15 cellular contexts compared by ENCODE assay signal in the genomic region with DNA sequence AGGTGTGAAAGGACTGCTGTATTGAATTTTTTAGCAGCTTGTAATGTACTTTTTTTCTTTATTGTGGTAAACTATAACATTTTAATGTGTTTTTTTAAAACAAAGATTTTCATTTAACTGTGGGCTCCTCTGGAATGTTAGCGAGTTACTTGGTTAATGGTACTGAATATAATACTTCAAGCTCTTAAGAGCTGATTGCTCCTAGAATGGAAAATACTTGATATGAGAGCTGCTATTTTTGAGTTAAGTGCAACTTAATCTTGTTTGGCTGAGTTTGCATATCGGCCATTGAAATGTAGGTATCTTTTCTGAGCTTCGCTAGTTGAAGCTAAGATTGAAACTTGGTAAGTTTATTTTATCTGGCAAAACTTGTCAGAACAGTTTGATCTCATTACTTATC. TPM values are rescaled to one million over a fixed set of nuclear protein-coding genes. Genes with fewer than 3 reads are reported as not detected.
A peak's percentile ranks its signal among the peaks of the same experiment; 100 is the strongest.
DNase-seq lines count a peak whose midpoint lies in the region; ATAC-seq lines count a peak whose summit lies in the region.
"Had no signal": no experiment of that assay in that cellular context is flagged by ENCODE, and none has a peak within 500 bp of the region (broad histone marks: within the 10 kb centered on the region; RNA-seq: fewer than 3 reads in every experiment).

No MANE protein-coding gene starts in this region.

- no peak for DNase-seq in activated naive CD4-positive, alpha-beta T cell treated with anti-CD3 and anti-CD28 coated beads, Interleukin-2, amount 10 ng/mL, durations not matched to agents 7 days and 5 days
- DNase-seq in activated naive CD4-positive, alpha-beta T cell treated with anti-CD3 and anti-CD28 coated beads, Interleukin-2, amount 50 U/mL, for 16 hours, result no peak
- DNase-seq in T-helper 17 cell, result no peak
- DNase-seq in fibroblast of peridontal ligament (ENCODE audit: extremely low read depth), result peak; percentile 18
- DNase-seq in stimulated activated effector memory CD8-positive, alpha-beta T cell treated with anti-CD3 and anti-CD28 coated beads, Interleukin-12 subunit alpha, Interleukin-12 subunit beta, amount 100 ng/mL, for 72 hours (ENCODE audit: low spot score in 2 of 2), result no peak
- DNase-seq in RKO (ENCODE audit: low spot score), result no peak
- no peak for DNase-seq in activated effector memory CD4-positive, alpha-beta T cell treated with Interleukin-2 at 50 U/mL for 16 hours
- DNase-seq: amygdala, DMS53, NCI-H1417 treated with DMSO at 0.1 percent for 48 hours, NCI-H524, T1000, transverse colon had no signal

- no peaks in the 10 kb centered on the region for H3K27me3 Mint-ChIP-seq in activated naive CD4-positive, alpha-beta T cell treated with anti-CD3 and anti-CD28 coated beads, Interleukin-2, amount 10 ng/mL, durations not matched to agents 7 days and 5 days
- H3K27me3 Mint-ChIP-seq in T-helper 17 cell, result no peaks in the 10 kb centered on the region
- H3K27me3 Mint-ChIP-seq: dendritic cell treated with granulocyte-macrophage colony-stimulating factor and Interleukin-4, amounts not matched to agents 40 ng/mL and 50 ng/mL, for 4 days had no signal

- ATAC-seq in T-helper 17 cell, result no peak
- no peak for ATAC-seq in stimulated activated effector memory CD8-positive, alpha-beta T cell treated with anti-CD3 and anti-CD28 coated beads, Interleukin-12 subunit alpha, Interleukin-12 subunit beta, amount 100 ng/mL, for 72 hours
- no peak for ATAC-seq in GM21619 (IDR thresholded peaks at IDR 0.05; ENCODE audit: unreplicated experiment)

- CTCF ChIA-PET in activated naive CD4-positive, alpha-beta T cell treated with anti-CD3 and anti-CD28 coated beads, Interleukin-2, amount 10 ng/mL, durations not matched to agents 7 days and 5 days (lab: Charles Lee), result interaction anchor here (1.0 to 3.6 kb wide), 6 partner anchors 8 to 111 kb away, joined by 3 to 20 read pairs (median 8); a partner anchor contains a TSS

- H3K4me3 Mint-ChIP-seq in activated naive CD4-positive, alpha-beta T cell treated with anti-CD3 and anti-CD28 coated beads, Interleukin-2, amount 10 ng/mL, durations not matched to agents 7 days and 5 days, result no peak overlapping the region
- H3K4me3 Mint-ChIP-seq in T-helper 17 cell, result peak overlapping the region; percentile 85
- H3K4me3 Mint-ChIP-seq in stimulated activated effector memory CD8-positive, alpha-beta T cell treated with anti-CD3 and anti-CD28 coated beads, Interleukin-12 subunit alpha, Interleukin-12 subunit beta, amount 100 ng/mL, for 72 hours, result peak overlapping the region; percentile 53
- H3K4me3 Mint-ChIP-seq: dendritic cell treated with granulocyte-macrophage colony-stimulating factor and Interleukin-4, amounts not matched to agents 40 ng/mL and 50 ng/mL, for 4 days had no signal

- H3K36me3 Mint-ChIP-seq in activated naive CD4-positive, alpha-beta T cell treated with anti-CD3 and anti-CD28 coated beads, Interleukin-2, amount 10 ng/mL, durations not matched to agents 7 days and 5 days, result peaks cover 63% of the 10 kb centered on the region
- H3K36me3 Mint-ChIP-seq in T-helper 17 cell (ENCODE audit: low read depth), result peaks cover 6% of the 10 kb centered on the region
- peaks cover 98% of the 10 kb centered on the region for H3K36me3 Mint-ChIP-seq in stimulated activated effector memory CD8-positive, alpha-beta T cell treated with anti-CD3 and anti-CD28 coated beads, Interleukin-12 subunit alpha, Interleukin-12 subunit beta, amount 100 ng/mL, for 72 hours

- no peaks in the 10 kb centered on the region for H3K9me3 ChIP-seq in T-helper 17 cell (ENCODE audit: control insufficient read depth, low read length, poor library complexity, severe bottlenecking)
- H3K9me3 ChIP-seq: transverse colon had no signal

- H3K27ac Mint-ChIP-seq in activated naive CD4-positive, alpha-beta T cell treated with anti-CD3 and anti-CD28 coated beads, Interleukin-2, amount 10 ng/mL, durations not matched to agents 7 days and 5 days, result peak overlapping the region; percentile 42
- peak overlapping the region; percentile 95 for H3K27ac Mint-ChIP-seq in T-helper 17 cell
- H3K27ac Mint-ChIP-seq in stimulated activated effector memory CD8-positive, alpha-beta T cell treated with anti-CD3 and anti-CD28 coated beads, Interleukin-12 subunit alpha, Interleukin-12 subunit beta, amount 100 ng/mL, for 72 hours, result peak overlapping the region; percentile 90
- H3K27ac Mint-ChIP-seq: dendritic cell treated with granulocyte-macrophage colony-stimulating factor and Interleukin-4, amounts not matched to agents 40 ng/mL and 50 ng/mL, for 4 days had no signal

- H3K9me3 Mint-ChIP-seq in activated naive CD4-positive, alpha-beta T cell treated with anti-CD3 and anti-CD28 coated beads, Interleukin-2, amount 10 ng/mL, durations not matched to agents 7 days and 5 days, result no peaks in the 10 kb centered on the region
- no peaks in the 10 kb centered on the region for H3K9me3 Mint-ChIP-seq in stimulated activated effector memory CD8-positive, alpha-beta T cell treated with anti-CD3 and anti-CD28 coated beads, Interleukin-12 subunit alpha, Interleukin-12 subunit beta, amount 100 ng/mL, for 72 hours
- H3K9me3 Mint-ChIP-seq: dendritic cell treated with granulocyte-macrophage colony-stimulating factor and Interleukin-4, amounts not matched to agents 40 ng/mL and 50 ng/mL, for 4 days had no signal

- peaks cover 76% of the 10 kb centered on the region for H3K4me1 Mint-ChIP-seq in activated naive CD4-positive, alpha-beta T cell treated with anti-CD3 and anti-CD28 coated beads, Interleukin-2, amount 10 ng/mL, durations not matched to agents 7 days and 5 days
- peaks cover 61% of the 10 kb centered on the region for H3K4me1 Mint-ChIP-seq in T-helper 17 cell
- peaks cover 81% of the 10 kb centered on the region for H3K4me1 Mint-ChIP-seq in stimulated activated effector memory CD8-positive, alpha-beta T cell treated with anti-CD3 and anti-CD28 coated beads, Interleukin-12 subunit alpha, Interleukin-12 subunit beta, amount 100 ng/mL, for 72 hours

RNA-seq across cellular contexts. Expression of a gene that starts 7.4 kb away (rescaled TPM):
- 100 to 1,000 TPM; 325 to 376 TPM for total RNA-seq in T-helper 17 cell

RNA-seq across cellular contexts. Expression of a gene that starts 41.6 kb away (rescaled TPM):
- 10 to 100 TPM; 17.0 to 19.7 TPM for total RNA-seq in T-helper 17 cell

Comparison
In these comparisons a context has a peak if more than half of its experiments do, and no peak if none do; other contexts are left out.
1. H3K27ac Mint-ChIP-seq: peak in every context shown above with its lines; median percentile 95 in T-helper 17 cell; 90 in stimulated activated effector memory CD8-positive, alpha-beta T cell treated with anti-CD3 and anti-CD28 coated beads, Interleukin-12 subunit alpha, Interleukin-12 subunit beta, amount 100 ng/mL, for 72 hours; 42 in activated naive CD4-positive, alpha-beta T cell treated with anti-CD3 and anti-CD28 coated beads, Interleukin-2, amount 10 ng/mL, durations not matched to agents 7 days and 5 days.